In the genomic region with DNA sequence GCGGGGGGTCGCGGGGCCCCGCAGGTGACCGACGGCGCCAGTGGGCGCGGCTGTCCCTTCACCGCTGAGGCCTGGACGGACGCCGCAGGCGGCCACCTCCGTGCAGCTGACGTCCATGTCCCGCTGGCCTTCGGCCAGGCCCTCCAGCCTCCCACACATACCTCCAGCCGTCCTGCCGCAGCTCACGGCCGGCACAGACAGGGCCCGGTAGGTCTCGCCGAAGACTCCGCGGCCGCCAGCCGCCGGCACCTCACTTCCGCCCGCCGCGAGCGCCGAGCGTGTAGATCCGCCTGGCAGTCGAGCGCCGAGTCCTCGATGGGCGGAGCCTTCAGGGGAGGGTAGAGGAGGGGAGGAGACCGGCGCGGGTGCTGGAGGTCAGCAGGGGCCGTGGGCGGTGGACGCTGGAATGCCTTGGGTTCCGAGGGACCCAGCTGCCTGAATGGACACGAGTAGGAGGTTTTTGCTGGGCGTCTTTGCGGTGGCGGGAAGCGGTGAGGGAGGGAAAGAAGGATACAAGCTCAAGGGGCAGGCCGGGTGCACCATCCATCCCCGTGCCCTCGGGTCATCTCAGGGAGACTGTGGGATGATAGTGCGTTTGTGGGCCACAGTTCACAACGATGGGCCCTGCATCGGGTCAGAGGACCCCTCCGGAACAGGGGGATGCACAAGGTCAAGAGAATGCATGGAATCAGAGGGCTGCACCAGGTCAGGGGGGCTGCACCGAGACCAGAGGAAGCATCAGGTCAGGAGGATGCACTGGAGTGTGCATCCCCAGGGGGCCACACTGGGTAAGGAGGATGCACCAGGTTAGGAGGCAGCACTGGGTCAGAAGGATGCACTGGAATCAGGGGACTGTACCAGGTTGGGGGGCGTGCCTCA, we compare ENCODE assay signal across 8 cellular contexts. TPM values are rescaled to one million over a fixed set of nuclear protein-coding genes. Genes with fewer than 3 reads are reported as not detected.
DNase-seq lines count a peak whose midpoint lies in the region; ATAC-seq and TF ChIP-seq lines count a peak whose summit lies in the region.

Gene EXOC2 (minus strand): TSS at position 282 of the 879 bp plus-strand sequence. CDS start 55,321 bp downstream, outside the sequence.

- ATAC-seq in GM18873 (IDR thresholded peaks at IDR 0.05; ENCODE audit: low FRiP score, unreplicated experiment), result peak; percentile 77
- peak; percentile 87 for ATAC-seq in HG03108 (IDR thresholded peaks at IDR 0.05; ENCODE audit: unreplicated experiment)
- peak; percentile 97 for ATAC-seq in left colon

- peak within 1 kb of the TSS; percentile 76 to 91 for H3K27ac ChIP-seq in coronary artery

- DNase-seq in AG10803 (ENCODE audit: low read depth), result peak; percentile 83
- peak; percentile 48 for DNase-seq in NCI-H446 treated with DMSO at 0.1 percent for 48 hours (lab: John Stamatoyannopoulos, UW)
- peak; percentile 90 for DNase-seq in activated CD4-positive, alpha-beta T cell treated with anti-CD3 and anti-CD28 coated beads for 48 hours
- peak; percentile 88 for DNase-seq in coronary artery (ENCODE audit: low spot score)
- DNase-seq in left colon, result peak; percentile 85 to 91
- peak; percentile 71 to 80 for DNase-seq in stimulated activated CD4-positive, alpha-beta T cell treated with anti-CD3 and anti-CD28 coated beads, Interleukin-1b, Interleukin-23, amount 100 ng/mL, for 4 hours (ENCODE audit: low read depth in 2 of 2)

- intact Hi-C loops in left colon (cut with DNase I, micrococcal nuclease), result no loop called here

- H3K4me3 ChIP-seq in AG10803 (ENCODE audit: low read length), result peak within 1 kb of the TSS; percentile 90
- peak within 1 kb of the TSS; percentile 99 for H3K4me3 ChIP-seq in coronary artery

- TF ChIP-seq CTCF in AG10803 (conservative IDR thresholded peaks at IDR 0.05; ENCODE audit: low read length) (peak; percentile 24), coronary artery (IDR thresholded peaks at IDR 0.05) (no peak)

RNA-seq across cellular contexts. Expression of gene EXOC2, which starts in this region (rescaled TPM):
- total RNA-seq in left colon, result 10 to 100 TPM; 13.9 to 17.6 TPM

Comparison
In these comparisons a context has a peak if more than half of its experiments do, and no peak if none do; other contexts are left out.
1. Peak in every context shown above with its lines: DNase-seq, ATAC-seq, H3K4me3 ChIP-seq and H3K27ac ChIP-seq.